ENCODE assay signal across 35 cellular contexts in genomic region chr22:50710886-50711285, GRCh38. TPM values are rescaled to one million over a fixed set of nuclear protein-coding genes. Genes with fewer than 3 reads are reported as not detected.
DNase-seq lines count a peak whose midpoint lies in the region; ATAC-seq and TF ChIP-seq lines count a peak whose summit lies in the region.
"Had no signal": no experiment of that assay in that cellular context is flagged by ENCODE, and none has a peak within 500 bp of the region (broad histone marks: within the 10 kb centered on the region; RNA-seq: fewer than 3 reads in every experiment).

No MANE protein-coding gene starts in this region.

- H3K4me3 ChIP-seq in heart left ventricle (no peak overlapping the region), right atrium auricular region (no peak overlapping the region), mesenchymal stem cell (ENCODE audit: insufficient read depth in 1 of 2, low read depth in 1 of 2, low read length in 2 of 2) (no peak overlapping the region)
- H3K4me3 ChIP-seq: adrenal gland, coronary artery, esophagus muscularis mucosa, GM23248, hepatocyte, left lung, pancreas, suprapubic skin, uterus had no signal

- peak overlapping the region; percentile 22 for H4K91ac ChIP-seq in mesenchymal stem cell (ENCODE audit: low read length)

- H3K9ac ChIP-seq in mesenchymal stem cell (ENCODE audit: low read length), result no peak overlapping the region
- H3K9ac ChIP-seq: GM23248 had no signal

- no peak overlapping the region for H3K18ac ChIP-seq in mesenchymal stem cell (ENCODE audit: low read depth in 1 of 2, low read length in 2 of 2)

- intact Hi-C loops in heart left ventricle (cut with DNase I), result loop anchor here in 2 of 10 donors (5.0 kb wide), 3 partner anchors 34 to 84 kb away; partner anchors contain the start of genes ARSA (in 1 of the 2) and SHANK3 (in 1 of the 2)

- peak in 3 of 5 donors; percentile 6 to 27 (median 18) for DNase-seq in heart left ventricle
- no peak for DNase-seq in right atrium auricular region (ENCODE audit: low spot score)
- no peak for DNase-seq in endothelial cell (ENCODE audit: low spot score)
- DNase-seq in mesenchymal stem cell, result no peak
- DNase-seq in stimulated activated CD4-positive, alpha-beta T cell treated with anti-CD3 and anti-CD28 coated beads, Interleukin-15, amount 100 ng/mL, for 24 hours, result no peak
- DNase-seq in NCI-H2081 treated with DMSO at 0.1 percent for 48 hours (lab: John Stamatoyannopoulos, UW), result no peak
- no peak for DNase-seq in HT-29 (ENCODE audit: low spot score)
- DNase-seq: activated CD4-positive, alpha-beta T cell treated with anti-CD3 and anti-CD28 coated beads, Interleukin-2, amount 10 ng/mL, durations not matched to agents 24 days and 14 days; activated naive CD4-positive, alpha-beta T cell; activated T-cell treated with anti-CD3 and anti-CD28 coated beads, Interleukin-2, amount 50 U/mL, for 4 hours; adrenal gland; CD4-positive, alpha-beta memory T cell; effector memory CD8-positive, alpha-beta T cell; foreskin melanocyte; GM23248; NCI-H1092 treated with DMSO at 0.1 percent for 48 hours; NCI-H187 treated with DMSO at 0.1 percent for 48 hours; NCI-H524 treated with DMSO at 0.1 percent for 48 hours; NK-92 treated with Interleukin-12 subunit alpha and Interleukin-12 subunit beta, amount 100 ng/mL, for 24 hours; PC-3; SHP77 treated with DMSO at 0.1 percent for 48 hours; stimulated activated CD4-positive, alpha-beta T cell treated with anti-CD3 and anti-CD28 coated beads, Interleukin-12 subunit alpha, Interleukin-12 subunit beta, amount 100 ng/mL, for 4 hours; stimulated activated CD4-positive, alpha-beta T cell treated with anti-CD3 and anti-CD28 coated beads, Interleukin-4, amount 100 ng/mL, for 24 hours; uterus; WERI-Rb-1 had no signal

- no peak overlapping the region for H3K4me2 ChIP-seq in mesenchymal stem cell (ENCODE audit: low read length, poor library complexity, severe bottlenecking)
- H3K4me2 ChIP-seq: hepatocyte had no signal

- H2BK120ac ChIP-seq in mesenchymal stem cell (ENCODE audit: low read depth, low read length), result no peak overlapping the region

- no peak overlapping the region for H2BK15ac ChIP-seq in mesenchymal stem cell (ENCODE audit: low read depth, poor library complexity, severe bottlenecking)

- no peak for TF ChIP-seq POLR2A in heart left ventricle (IDR thresholded peaks at IDR 0.05)

- peak overlapping the region; percentile 90 for H3K27ac Mint-ChIP-seq in endothelial cell (ENCODE audit: unreplicated experiment)
- H3K27ac Mint-ChIP-seq: activated CD4-positive, alpha-beta T cell treated with anti-CD3 and anti-CD28 coated beads, Interleukin-2, amount 10 ng/mL, durations not matched to agents 24 days and 14 days; CD4-positive, alpha-beta memory T cell; stimulated activated memory B cell treated with anti-CD40 and anti-IgM and Interleukin-4, amounts not matched to agents 10 μg/mL and 1 μg/mL and 100 μg/mL, for 72 hours had no signal

- H3K9me3 ChIP-seq in heart left ventricle (no peaks in the 10 kb centered on the region), right atrium auricular region (no peaks in the 10 kb centered on the region), mesenchymal stem cell (ENCODE audit: control insufficient read depth, low read length) (no peaks in the 10 kb centered on the region)
- H3K9me3 ChIP-seq: adrenal gland, esophagus muscularis mucosa, left lung, pancreas, suprapubic skin, uterus had no signal

- no peak overlapping the region for H2BK5ac ChIP-seq in mesenchymal stem cell (ENCODE audit: low read depth, low read length, poor library complexity, severe bottlenecking)

- WGBS in heart left ventricle, 4 donors, result 88 to 96% (median 95%) methylated on average over 38 of the region's 38 CpGs
- WGBS in mesenchymal stem cell, result 97% methylated on average over 38 of the region's 38 CpGs

- no peak overlapping the region for H3K4ac ChIP-seq in mesenchymal stem cell (ENCODE audit: low read depth in 1 of 2, low read length in 2 of 2)

- H3K4me3 Mint-ChIP-seq in endothelial cell (ENCODE audit: unreplicated experiment), result peak overlapping the region; percentile 87
- H3K4me3 Mint-ChIP-seq: activated CD4-positive, alpha-beta T cell treated with anti-CD3 and anti-CD28 coated beads, Interleukin-2, amount 10 ng/mL, durations not matched to agents 24 days and 14 days; activated T-cell treated with anti-CD3 and anti-CD28 coated beads, Interleukin-2, amount 50 U/mL, for 4 hours; CD4-positive, alpha-beta memory T cell; effector memory CD8-positive, alpha-beta T cell; naive thymus-derived CD8-positive, alpha-beta T cell; stimulated activated memory B cell treated with anti-CD40 and anti-IgM and Interleukin-4, amounts not matched to agents 10 μg/mL and 1 μg/mL and 100 μg/mL, for 72 hours had no signal

- peaks cover 18% of the 10 kb centered on the region for H3K4me1 Mint-ChIP-seq in endothelial cell (ENCODE audit: unreplicated experiment)
- H3K4me1 Mint-ChIP-seq: activated CD4-positive, alpha-beta T cell treated with anti-CD3 and anti-CD28 coated beads, Interleukin-2, amount 10 ng/mL, durations not matched to agents 24 days and 14 days; CD4-positive, alpha-beta memory T cell; stimulated activated memory B cell treated with anti-CD40 and anti-IgM and Interleukin-4, amounts not matched to agents 10 μg/mL and 1 μg/mL and 100 μg/mL, for 72 hours had no signal

- H3K36me3 ChIP-seq in heart left ventricle (peaks cover 0 to 44% (median 8%) of the 10 kb centered on the region in 9 donors), right atrium auricular region (no peaks in the 10 kb centered on the region), mesenchymal stem cell (ENCODE audit: control insufficient read depth in 1 of 2, insufficient read depth in 2 of 2, low read depth in 1 of 2, low read length in 2 of 2) (peaks cover 0 to 12% of the 10 kb centered on the region in 2 experiments)
- H3K36me3 ChIP-seq: adrenal gland, pancreas, suprapubic skin, uterus had no signal

- no peak for TF ChIP-seq CTCF in heart left ventricle (IDR thresholded peaks at IDR 0.05)
- TF ChIP-seq CTCF in right atrium auricular region (IDR thresholded peaks at IDR 0.05), result no peak
- no peak for TF ChIP-seq CTCF in endothelial cell (IDR thresholded peaks at IDR 0.05; ENCODE audit: unreplicated experiment)

- no peaks in the 10 kb centered on the region for H3K79me1 ChIP-seq in mesenchymal stem cell (replicated peaks; ENCODE audit: low read length, poor library complexity, severe bottlenecking)

- H2AK5ac ChIP-seq in mesenchymal stem cell (ENCODE audit: low read length, severe bottlenecking), result no peak overlapping the region

- H3K23ac ChIP-seq in mesenchymal stem cell (ENCODE audit: low read length in 2 of 2), result no peak overlapping the region

- H3K27me3 Mint-ChIP-seq in endothelial cell (ENCODE audit: unreplicated experiment), result peaks cover 56% of the 10 kb centered on the region

- peak overlapping the region in 1 of 2 experiments; percentile 29 for H3K14ac ChIP-seq in mesenchymal stem cell (ENCODE audit: low read length in 2 of 2)

- H3K36me3 Mint-ChIP-seq in endothelial cell (ENCODE audit: low read depth, unreplicated experiment), result peaks cover 59% of the 10 kb centered on the region
- H3K36me3 Mint-ChIP-seq: CD4-positive, alpha-beta memory T cell; naive thymus-derived CD8-positive, alpha-beta T cell; stimulated activated memory B cell treated with anti-CD40 and anti-IgM and Interleukin-4, amounts not matched to agents 10 μg/mL and 1 μg/mL and 100 μg/mL, for 72 hours had no signal

- peaks cover 0 to 55% (median 27%) of the 10 kb centered on the region in 12 donors for H3K4me1 ChIP-seq in heart left ventricle
- peaks cover 0 to 24% of the 10 kb centered on the region in 2 donors for H3K4me1 ChIP-seq in right atrium auricular region
- peaks cover 13% of the 10 kb centered on the region for H3K4me1 ChIP-seq in mesenchymal stem cell (ENCODE audit: control insufficient read depth, insufficient read depth, low read depth, low read length)
- H3K4me1 ChIP-seq: adrenal gland, uterus had no signal

- no peak overlapping the region for H4K8ac ChIP-seq in mesenchymal stem cell (ENCODE audit: low read length)

- no peaks in the 10 kb centered on the region for H3K27me3 ChIP-seq in heart left ventricle
- H3K27me3 ChIP-seq in right atrium auricular region, result no peaks in the 10 kb centered on the region
- no peaks in the 10 kb centered on the region for H3K27me3 ChIP-seq in mesenchymal stem cell (ENCODE audit: control insufficient read depth in 1 of 2, insufficient read depth in 1 of 2, low read length in 2 of 2)
- H3K27me3 ChIP-seq: adrenal gland, esophagus muscularis mucosa, hepatocyte, left lung, pancreas, suprapubic skin, uterus had no signal

- H3K9me3 Mint-ChIP-seq in endothelial cell (ENCODE audit: unreplicated experiment), result no peaks in the 10 kb centered on the region
- H3K9me3 Mint-ChIP-seq: activated CD4-positive, alpha-beta T cell treated with anti-CD3 and anti-CD28 coated beads, Interleukin-2, amount 10 ng/mL, durations not matched to agents 24 days and 14 days; activated T-cell treated with anti-CD3 and anti-CD28 coated beads, Interleukin-2, amount 50 U/mL, for 4 hours; CD4-positive, alpha-beta memory T cell; effector memory CD8-positive, alpha-beta T cell; naive thymus-derived CD8-positive, alpha-beta T cell had no signal

- no peak overlapping the region for H2BK12ac ChIP-seq in mesenchymal stem cell (ENCODE audit: low read length in 2 of 2)

- ATAC-seq in heart left ventricle (no peak), HG03457 (IDR thresholded peaks at IDR 0.05; ENCODE audit: unreplicated experiment) (no peak)
- ATAC-seq: activated T-cell treated with anti-CD3 and anti-CD28 coated beads, Interleukin-2, amount 50 U/mL, for 4 hours; effector memory CD8-positive, alpha-beta T cell; left lung; naive thymus-derived CD8-positive, alpha-beta T cell; pancreas; PC-3; stimulated activated memory B cell treated with anti-CD40 and anti-IgM and Interleukin-4, amounts not matched to agents 10 μg/mL and 1 μg/mL and 100 μg/mL, for 72 hours had no signal

- peak overlapping the region in 1 of 12 donors; percentile 53 for H3K27ac ChIP-seq in heart left ventricle
- H3K27ac ChIP-seq in right atrium auricular region, result no peak overlapping the region
- H3K27ac ChIP-seq in mesenchymal stem cell (ENCODE audit: low read length, poor library complexity, severe bottlenecking), result no peak overlapping the region
- H3K27ac ChIP-seq: adrenal gland, coronary artery, esophagus muscularis mucosa, GM23248, hepatocyte, left lung, pancreas, suprapubic skin, uterus, WERI-Rb-1 had no signal

- no peak overlapping the region for H2AFZ ChIP-seq in mesenchymal stem cell (ENCODE audit: low read depth, low read length)
- H2AFZ ChIP-seq: GM23248, hepatocyte had no signal

RNA-seq across cellular contexts. Expression of gene ACR, which starts 27.1 kb away (rescaled TPM):
- 1 to 10 TPM in 2 of 9 donors, under 1 TPM in 5, not detected in 2; 0.35 to 1.2 (median 0.50) TPM for total RNA-seq in heart left ventricle
- under 1 TPM; 0.12 to 0.53 TPM for polyA plus RNA-seq in heart left ventricle
- total RNA-seq in right atrium auricular region, result under 1 TPM in 1 of 2 donors, not detected in 1; 0.39 TPM
- total RNA-seq in endothelial cell (ENCODE audit: unreplicated experiment), result 2.8 TPM
- 0.03 TPM for polyA plus RNA-seq in mesenchymal stem cell (2013, experiment 1 of 2)
- polyA plus RNA-seq in mesenchymal stem cell (2013, experiment 2 of 2), result not detected
- not detected in 2 replicates for total RNA-seq in HT-29 (2014; rRNA removed; shearing (Covaris generic))
- total RNA-seq: activated CD4-positive, alpha-beta T cell treated with anti-CD3 and anti-CD28 coated beads, Interleukin-2, amount 10 ng/mL, durations not matched to agents 24 days and 14 days; activated T-cell treated with anti-CD3 and anti-CD28 coated beads, Interleukin-2, amount 50 U/mL, for 4 hours; CD4-positive, alpha-beta memory T cell; Daoy; GM23248; hepatocyte; naive thymus-derived CD8-positive, alpha-beta T cell; PC-3; suprapubic skin had no signal
- polyA plus RNA-seq: CD4-positive, alpha-beta memory T cell; GM23248; hepatocyte; naive thymus-derived CD8-positive, alpha-beta T cell had no signal

RNA-seq across cellular contexts. Expression of gene SHANK3, which starts 38.3 kb away (rescaled TPM):
- 10 to 100 TPM; 11.3 to 36.0 (median 21.9) TPM for total RNA-seq in heart left ventricle
- polyA plus RNA-seq in heart left ventricle, result 10 to 100 TPM; 14.9 to 23.2 TPM
- 10 to 100 TPM in 1 of 2 donors, 1 to 10 TPM in 1; 8.2 to 12.3 TPM for total RNA-seq in right atrium auricular region
- 223 TPM for total RNA-seq in endothelial cell (ENCODE audit: unreplicated experiment)
- 2.1 TPM for polyA plus RNA-seq in mesenchymal stem cell (2013, experiment 1 of 2)
- polyA plus RNA-seq in mesenchymal stem cell (2013, experiment 2 of 2), result 2.1 TPM
- total RNA-seq in HT-29 (2014; rRNA removed; shearing (Covaris generic)), result not detected in 2 replicates
- total RNA-seq: CD4-positive, alpha-beta memory T cell had no signal
- polyA plus RNA-seq: CD4-positive, alpha-beta memory T cell; naive thymus-derived CD8-positive, alpha-beta T cell had no signal

Comparison
In these comparisons a context has a peak if more than half of its experiments do, and no peak if none do; other contexts are left out.
1. DNase-seq: peak in heart left ventricle (3 of 5); none in right atrium auricular region (single experiment), endothelial cell (single experiment), mesenchymal stem cell (single experiment), stimulated activated CD4-positive, alpha-beta T cell treated with anti-CD3 and anti-CD28 coated beads, Interleukin-15, amount 100 ng/mL, for 24 hours (single experiment), NCI-H2081 treated with DMSO at 0.1 percent for 48 hours (single experiment) and HT-29 (single experiment).